In genomic region chr4:166198516-166198915, GRCh38 we compare ENCODE assay signal across 30 cellular contexts.
DNase-seq lines count a peak whose midpoint lies in the region; ATAC-seq and TF ChIP-seq lines count a peak whose summit lies in the region.
"Had no signal": no experiment of that assay in that cellular context is flagged by ENCODE, and none has a peak within 500 bp of the region (broad histone marks: within the 10 kb centered on the region; RNA-seq: fewer than 3 reads in every experiment).

No MANE protein-coding gene starts in this region.

- H3K9ac ChIP-seq in ES-I3 (ENCODE audit: low read depth, low read length): peak overlapping the region; percentile 80; the same call in 1 of the 2 replicates

- no peak for TF ChIP-seq CTCF in PC-9 (conservative IDR thresholded peaks at IDR 0.05)
- TF ChIP-seq CTCF in fibroblast of villous mesenchyme (IDR thresholded peaks at IDR 0.05; ENCODE audit: insufficient read depth, low read depth, low read length): no peak
- no peak for TF ChIP-seq CTCF in progenitor cell of endocrine pancreas (IDR thresholded peaks at IDR 0.05; ENCODE audit: unreplicated experiment)

- peak overlapping the region; percentile 63 for H3K4me3 Mint-ChIP-seq in progenitor cell of endocrine pancreas (ENCODE audit: low read depth)
- H3K4me3 Mint-ChIP-seq: activated CD4-positive, alpha-beta T cell treated with anti-CD3 and anti-CD28 coated beads for 36 hours; activated CD8-positive, alpha-beta T cell treated with anti-CD3 and anti-CD28 coated beads for 36 hours; activated naive CD4-positive, alpha-beta T cell treated with anti-CD3 and anti-CD28 coated beads for 36 hours; activated T-helper 1 cell treated with anti-CD3 and anti-CD28 coated beads, Interleukin-12 subunit alpha, Interleukin-12 subunit beta, Interleukin-2, Interleukin-4 antibody, amounts not matched to agents 30 ng/mL and 10 ng/mL and 1 ng/mL, durations not matched to agents 14 hours and 24 hours and 36 hours; CD4-positive, alpha-beta memory T cell; nephron progenitor cell; stimulated activated naive B cell treated with anti-CD40 and anti-IgM and Interleukin-4, amounts not matched to agents 10 μg/mL and 1 μg/mL and 100 μg/mL, for 72 hours had no signal

- no peaks in the 10 kb centered on the region for H3K27me3 Mint-ChIP-seq in progenitor cell of endocrine pancreas
- H3K27me3 Mint-ChIP-seq: activated CD4-positive, alpha-beta T cell treated with anti-CD3 and anti-CD28 coated beads for 36 hours; activated CD8-positive, alpha-beta T cell treated with anti-CD3 and anti-CD28 coated beads for 36 hours; stimulated activated naive B cell treated with anti-CD40 and anti-IgM and Interleukin-4, amounts not matched to agents 10 μg/mL and 1 μg/mL and 100 μg/mL, for 72 hours had no signal

- H3K4me3 ChIP-seq in PC-9: no peak overlapping the region
- H3K4me3 ChIP-seq in fibroblast of villous mesenchyme (ENCODE audit: low read depth, low read length): peak overlapping the region; percentile 53
- H3K4me3 ChIP-seq: adrenal gland, body of pancreas, gastrocnemius medialis, GM12878, skin epidermis, upper lobe of left lung had no signal

- H3K9me3 ChIP-seq in ES-I3 (ENCODE audit: control insufficient read depth, insufficient read depth, low read length) (no peaks in the 10 kb centered on the region), PC-9 (ENCODE audit: insufficient read depth, low read depth) (no peaks in the 10 kb centered on the region)
- H3K9me3 ChIP-seq: adrenal gland, body of pancreas, gastrocnemius medialis, upper lobe of left lung had no signal

- no peaks in the 10 kb centered on the region for H4K20me1 ChIP-seq in PC-9 (ENCODE audit: insufficient read depth)

- no peaks in the 10 kb centered on the region for H3F3A ChIP-seq in PC-9 (ENCODE audit: insufficient read depth, low read depth)

- H3K36me3 ChIP-seq in ES-I3 (ENCODE audit: insufficient read depth, low read length) (0 out of 2 replicates have a peak, but pooled peaks cover 4% of the 10 kb centered on the region), PC-9 (ENCODE audit: low read depth) (no peaks in the 10 kb centered on the region)
- H3K36me3 ChIP-seq: adrenal gland, gastrocnemius medialis, upper lobe of left lung had no signal

- H3K27ac Mint-ChIP-seq in progenitor cell of endocrine pancreas: peak overlapping the region; percentile 71
- H3K27ac Mint-ChIP-seq: activated CD4-positive, alpha-beta T cell treated with anti-CD3 and anti-CD28 coated beads for 36 hours; activated CD8-positive, alpha-beta T cell treated with anti-CD3 and anti-CD28 coated beads for 36 hours; activated naive CD4-positive, alpha-beta T cell treated with anti-CD3 and anti-CD28 coated beads for 36 hours; activated T-helper 1 cell treated with anti-CD3 and anti-CD28 coated beads, Interleukin-12 subunit alpha, Interleukin-12 subunit beta, Interleukin-2, Interleukin-4 antibody, amounts not matched to agents 30 ng/mL and 10 ng/mL and 1 ng/mL, durations not matched to agents 14 hours and 24 hours and 36 hours; CD4-positive, alpha-beta memory T cell; nephron progenitor cell; stimulated activated naive B cell treated with anti-CD40 and anti-IgM and Interleukin-4, amounts not matched to agents 10 μg/mL and 1 μg/mL and 100 μg/mL, for 72 hours had no signal

- no peak for ATAC-seq in HG02763 (IDR thresholded peaks at IDR 0.05; ENCODE audit: unreplicated experiment)
- ATAC-seq: activated CD4-positive, alpha-beta T cell treated with anti-CD3 and anti-CD28 coated beads for 36 hours; activated CD8-positive, alpha-beta T cell treated with anti-CD3 and anti-CD28 coated beads for 36 hours; body of pancreas; gastrocnemius medialis; GM12878; left lobe of liver; PC-3; stimulated activated naive B cell treated with anti-CD40 and anti-IgM and Interleukin-4, amounts not matched to agents 10 μg/mL and 1 μg/mL and 100 μg/mL, for 72 hours had no signal

- BruUV-seq in PC-9 (replicated peaks; lab: Mats Ljungman, UMichigan): TSS peak; percentile 45

- H3K4me1 ChIP-seq in ES-I3 (ENCODE audit: insufficient read depth, low read length) (no peaks in the 10 kb centered on the region), PC-9 (replicated peaks; ENCODE audit: insufficient read depth) (no peaks in the 10 kb centered on the region)
- H3K4me1 ChIP-seq: adrenal gland, body of pancreas, gastrocnemius medialis, upper lobe of left lung had no signal

- H3K9me3 Mint-ChIP-seq in progenitor cell of endocrine pancreas (ENCODE audit: low read depth): no peaks in the 10 kb centered on the region
- H3K9me3 Mint-ChIP-seq: activated CD8-positive, alpha-beta T cell treated with anti-CD3 and anti-CD28 coated beads for 36 hours; activated naive CD4-positive, alpha-beta T cell treated with anti-CD3 and anti-CD28 coated beads for 36 hours; activated T-helper 1 cell treated with anti-CD3 and anti-CD28 coated beads, Interleukin-12 subunit alpha, Interleukin-12 subunit beta, Interleukin-2, Interleukin-4 antibody, amounts not matched to agents 30 ng/mL and 10 ng/mL and 1 ng/mL, durations not matched to agents 14 hours and 24 hours and 36 hours; nephron progenitor cell; stimulated activated naive B cell treated with anti-CD40 and anti-IgM and Interleukin-4, amounts not matched to agents 10 μg/mL and 1 μg/mL and 100 μg/mL, for 72 hours had no signal

- POLR2A ChIA-PET in PC-9 (lab: Charles Lee; ENCODE audit: unreplicated experiment): no interaction called here

- H2AFZ ChIP-seq in PC-9: no peak overlapping the region

- no peaks in the 10 kb centered on the region for H3K36me3 Mint-ChIP-seq in progenitor cell of endocrine pancreas (ENCODE audit: insufficient read depth)
- H3K36me3 Mint-ChIP-seq: CD4-positive, alpha-beta memory T cell; stimulated activated naive B cell treated with anti-CD40 and anti-IgM and Interleukin-4, amounts not matched to agents 10 μg/mL and 1 μg/mL and 100 μg/mL, for 72 hours had no signal

- peak in 1 of 2 experiments; percentile 5 for DNase-seq in PC-9
- no peak for DNase-seq in fibroblast of villous mesenchyme (ENCODE audit: low read depth)
- no peak for DNase-seq in progenitor cell of endocrine pancreas (ENCODE audit: low spot score, unreplicated experiment)
- no peak for DNase-seq in DMS 273 (lab: John Stamatoyannopoulos, UW; ENCODE audit: unreplicated experiment)
- DNase-seq in NCI-H510A treated with DMSO at 0.1 percent for 48 hours (lab: John Stamatoyannopoulos, UW): no peak
- DNase-seq: activated CD4-positive, alpha-beta T cell treated with anti-CD3 and anti-CD28 coated beads for 36 hours; activated CD8-positive, alpha-beta memory T cell treated with anti-CD3 and anti-CD28 coated beads, Interleukin-2, amount 50 U/mL, for 48 hours; activated CD8-positive, alpha-beta T cell treated with anti-CD3 and anti-CD28 coated beads for 36 hours; activated naive CD4-positive, alpha-beta T cell treated with anti-CD3 and anti-CD28 coated beads for 36 hours; adrenal gland; body of pancreas; CD4-positive, alpha-beta memory T cell; EL; gastrocnemius medialis; NCI-H1092; NCI-H1694; NCI-H446; nephron progenitor cell; PC-3; Right ventricle myocardium superior; stimulated activated naive B cell treated with anti-CD40 and anti-IgM and Interleukin-4, amounts not matched to agents 10 μg/mL and 1 μg/mL and 100 μg/mL, for 72 hours; substantia nigra; SW 1271; upper lobe of left lung had no signal

- no peak overlapping the region for H3K4me2 ChIP-seq in PC-9

- CTCF ChIA-PET in PC-9 (lab: Charles Lee): interaction anchor here (0.6 kb wide), 1 partner anchor 1479 kb away, joined by 3 read pairs; no protein-coding TSS in a partner anchor

- peaks cover 1% of the 10 kb centered on the region for H3K4me1 Mint-ChIP-seq in progenitor cell of endocrine pancreas (ENCODE audit: low read depth)
- H3K4me1 Mint-ChIP-seq: activated CD4-positive, alpha-beta T cell treated with anti-CD3 and anti-CD28 coated beads for 36 hours; CD4-positive, alpha-beta memory T cell; nephron progenitor cell; stimulated activated naive B cell treated with anti-CD40 and anti-IgM and Interleukin-4, amounts not matched to agents 10 μg/mL and 1 μg/mL and 100 μg/mL, for 72 hours had no signal

- H3K27ac ChIP-seq in PC-9: no peak overlapping the region
- H3K27ac ChIP-seq: adrenal gland, body of pancreas, gastrocnemius medialis, skin epidermis, upper lobe of left lung had no signal

- H3K79me2 ChIP-seq in PC-9 (ENCODE audit: low read depth): no peaks in the 10 kb centered on the region

- intact Hi-C loops in PC-9 (cut with micrococcal nuclease; ENCODE audit: unreplicated experiment): no loop called here

- H3K27me3 ChIP-seq in PC-9 (ENCODE audit: insufficient read depth, low read depth): no peaks in the 10 kb centered on the region
- H3K27me3 ChIP-seq: adrenal gland, body of pancreas, gastrocnemius medialis, upper lobe of left lung had no signal

- H3K9me2 ChIP-seq in PC-9 (ENCODE audit: insufficient read depth): no peaks in the 10 kb centered on the region
